Comparison of ENCODE assay signal across 14 cellular contexts in the genomic region with DNA sequence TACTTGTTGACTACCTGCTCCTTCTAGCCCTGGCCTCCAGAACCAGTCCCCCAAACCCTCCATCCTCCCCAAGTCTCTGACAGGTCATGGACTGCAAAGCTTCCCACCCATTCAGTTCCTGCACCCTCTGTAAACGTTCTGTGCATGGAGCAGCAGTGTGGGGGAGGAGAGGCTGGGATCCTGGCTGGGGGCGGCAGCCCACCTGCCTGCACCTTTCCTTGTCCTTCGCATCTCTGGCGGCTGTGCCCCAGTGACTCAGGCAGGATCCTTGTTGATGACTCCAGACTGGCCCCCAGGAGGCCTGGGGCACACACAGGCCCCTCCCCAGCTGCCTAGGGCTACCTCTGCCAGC. TPM values are rescaled to one million over a fixed set of nuclear protein-coding genes. Genes with fewer than 3 reads are reported as not detected.
DNase-seq lines count a peak whose midpoint lies in the region; ATAC-seq and TF ChIP-seq lines count a peak whose summit lies in the region.
"Had no signal": no experiment of that assay in that cellular context is flagged by ENCODE, and none has a peak within 500 bp of the region (broad histone marks: within the 10 kb centered on the region; RNA-seq: fewer than 3 reads in every experiment).

No MANE protein-coding gene starts in this region.

- ATAC-seq in GM21786 (IDR thresholded peaks at IDR 0.05; ENCODE audit: unreplicated experiment): no peak

- H3K36me3 Mint-ChIP-seq in type B pancreatic cell: no peaks in the 10 kb centered on the region

- no peak overlapping the region for H3K4me3 ChIP-seq in cardiac muscle cell
- no peak overlapping the region for H3K4me3 ChIP-seq in right atrium auricular region
- H3K4me3 ChIP-seq in WERI-Rb-1 (ENCODE audit: low read depth, low read length): peak overlapping the region; percentile 34
- peak overlapping the region; percentile 80 for H3K4me3 ChIP-seq in iPS-18a (ENCODE audit: low read length)
- H3K4me3 ChIP-seq: tibial nerve had no signal

- H3K27me3 ChIP-seq in cardiac muscle cell: no peaks in the 10 kb centered on the region
- no peaks in the 10 kb centered on the region for H3K27me3 ChIP-seq in right atrium auricular region
- H3K27me3 ChIP-seq in WERI-Rb-1 (ENCODE audit: insufficient read depth, low read depth, severe bottlenecking): no peaks in the 10 kb centered on the region
- no peaks in the 10 kb centered on the region for H3K27me3 ChIP-seq in iPS-18a (ENCODE audit: control insufficient read depth, insufficient read depth, low read length)
- H3K27me3 ChIP-seq: BE2C had no signal

- peak overlapping the region; percentile 19 for H3K27ac ChIP-seq in cardiac muscle cell
- H3K27ac ChIP-seq in right atrium auricular region: no peak overlapping the region
- peak overlapping the region; percentile 81 for H3K27ac ChIP-seq in WERI-Rb-1
- peak overlapping the region; percentile 43 for H3K27ac ChIP-seq in iPS-18a (ENCODE audit: low read length)

- H3K4me1 Mint-ChIP-seq in type B pancreatic cell (ENCODE audit: unreplicated experiment): peaks cover 12% of the 10 kb centered on the region

- H3K9me3 Mint-ChIP-seq in type B pancreatic cell: no peaks in the 10 kb centered on the region

- H3K4me3 Mint-ChIP-seq in type B pancreatic cell: peak overlapping the region; percentile 80

- H3K36me3 ChIP-seq in cardiac muscle cell (no peaks in the 10 kb centered on the region), right atrium auricular region (no peaks in the 10 kb centered on the region), WERI-Rb-1 (peaks cover 26% of the 10 kb centered on the region), iPS-18a (ENCODE audit: control insufficient read depth, low read depth, low read length) (no peaks in the 10 kb centered on the region)
- H3K36me3 ChIP-seq: tibial nerve had no signal

- H3K9me3 ChIP-seq in cardiac muscle cell (ENCODE audit: low read depth): no peaks in the 10 kb centered on the region
- no peaks in the 10 kb centered on the region for H3K9me3 ChIP-seq in right atrium auricular region
- no peaks in the 10 kb centered on the region for H3K9me3 ChIP-seq in WERI-Rb-1 (ENCODE audit: severe bottlenecking)
- H3K9me3 ChIP-seq in iPS-18a (ENCODE audit: control insufficient read depth, low read depth, low read length): no peaks in the 10 kb centered on the region
- H3K9me3 ChIP-seq: BE2C, tibial nerve had no signal

- H3K27me3 Mint-ChIP-seq in type B pancreatic cell: no peaks in the 10 kb centered on the region

- H3K4me1 ChIP-seq in cardiac muscle cell (ENCODE audit: low read depth): peaks cover 8% of the 10 kb centered on the region
- peaks cover 0 to 51% of the 10 kb centered on the region in 2 donors for H3K4me1 ChIP-seq in right atrium auricular region
- peaks cover 13% of the 10 kb centered on the region for H3K4me1 ChIP-seq in iPS-18a (ENCODE audit: control insufficient read depth, low read depth, low read length)

- TF ChIP-seq CTCF in cardiac muscle cell (IDR thresholded peaks at IDR 0.05; ENCODE audit: low read depth, low read length) (no peak), right atrium auricular region (IDR thresholded peaks at IDR 0.05) (no peak), WERI-Rb-1 (IDR thresholded peaks at IDR 0.05; ENCODE audit: low read depth, low read length) (no peak), type B pancreatic cell (conservative IDR thresholded peaks at IDR 0.05) (no peak)

- peak overlapping the region; percentile 73 for H3K27ac Mint-ChIP-seq in type B pancreatic cell

- DNase-seq in cardiac muscle cell (ENCODE audit: low read depth in 1 of 2, low spot score in 1 of 2) (no peak), right atrium auricular region (ENCODE audit: low spot score) (no peak), WERI-Rb-1 (peak; percentile 59), type B pancreatic cell (ENCODE audit: extremely low spot score, unreplicated experiment) (no peak), medulla oblongata (ENCODE audit: extremely low spot score) (no peak), midbrain (lab: John Stamatoyannopoulos, UW) (no peak)
- DNase-seq: BE2C; effector memory CD4-positive, alpha-beta T cell; head of caudate nucleus; NCI-H187 had no signal

- peak overlapping the region; percentile 81 for H3K9ac ChIP-seq in iPS-18a (ENCODE audit: low read length)

RNA-seq across cellular contexts. Expression of gene PKMYT1, which starts 1.6 kb away (rescaled TPM):
- total RNA-seq in cardiac muscle cell: 26.2 and 28.1 TPM in 2 replicates
- 30.6 and 36.8 TPM in 2 replicates for polyA plus RNA-seq in cardiac muscle cell
- total RNA-seq in right atrium auricular region: under 1 TPM; 0.52 to 0.98 TPM
- 25.1 and 42.3 TPM in 2 replicates for total RNA-seq in type B pancreatic cell (ENCODE audit: low replicate concordance)

RNA-seq across cellular contexts. Expression of gene PAQR4, which starts 12.7 kb away (rescaled TPM):
- total RNA-seq in cardiac muscle cell (3.1 and 9.9 TPM in 2 replicates), right atrium auricular region (1 to 10 TPM; 4.7 to 5.9 TPM), type B pancreatic cell (ENCODE audit: low replicate concordance) (18.1 and 23.8 TPM in 2 replicates)
- polyA plus RNA-seq in cardiac muscle cell: 3.9 and 11.0 TPM in 2 replicates

RNA-seq across cellular contexts. Expression of gene KREMEN2, which starts 17.8 kb away (rescaled TPM):
- total RNA-seq in cardiac muscle cell (2.6 and 3.9 TPM in 2 replicates), right atrium auricular region (not detected), type B pancreatic cell (ENCODE audit: low replicate concordance) (4.5 and 7.7 TPM in 2 replicates)
- 1.3 and 2.5 TPM in 2 replicates for polyA plus RNA-seq in cardiac muscle cell
- total RNA-seq: mesenteric fat pad, tibial nerve had no signal

RNA-seq across cellular contexts. Expression of gene CLDN9, which starts 30.8 kb away (rescaled TPM):
- total RNA-seq in cardiac muscle cell (3.2 and 6.3 TPM in 2 replicates), right atrium auricular region (under 1 TPM in 1 of 2 donors, not detected in 1; 0.39 TPM), type B pancreatic cell (ENCODE audit: low replicate concordance) (0.99 and 3.4 TPM in 2 replicates)
- polyA plus RNA-seq in cardiac muscle cell: 8.4 and 8.5 TPM in 2 replicates
- total RNA-seq: mesenteric fat pad had no signal

RNA-seq across cellular contexts. Expression of gene CLDN6, which starts 36.1 kb away (rescaled TPM):
- 148 and 210 TPM in 2 replicates for total RNA-seq in cardiac muscle cell
- 244 and 344 TPM in 2 replicates for polyA plus RNA-seq in cardiac muscle cell
- not detected for total RNA-seq in right atrium auricular region
- 98.9 and 243 TPM in 2 replicates for total RNA-seq in type B pancreatic cell (ENCODE audit: low replicate concordance)
- total RNA-seq: mesenteric fat pad, tibial nerve had no signal

Comparison
In these comparisons a context has a peak if more than half of its experiments do, and no peak if none do; other contexts are left out.
1. H3K27ac ChIP-seq: peak in cardiac muscle cell (single experiment), WERI-Rb-1 (single experiment) and iPS-18a (single experiment); none in right atrium auricular region (0 of 2).
2. RNA of gene PKMYT1, which starts 1.6 kb away (total RNA-seq): 25.1 to 42.3 TPM in type B pancreatic cell and 26.2 to 28.1 TPM in cardiac muscle cell; 0.52 to 0.98 TPM in right atrium auricular region; every median in the first group is over 10 times any median in the second.
3. H3K4me3 ChIP-seq: peak in WERI-Rb-1 (single experiment) and iPS-18a (single experiment); none in cardiac muscle cell (single experiment) and right atrium auricular region (0 of 2).